Comparison of ENCODE assay signal across 10 cellular contexts in genomic region chr22:46010951-46011626, GRCh38.
DNase-seq lines count a peak whose midpoint lies in the region; ATAC-seq lines count a peak whose summit lies in the region.
"Had no signal": no experiment of that assay in that cellular context is flagged by ENCODE, and none has a peak within 500 bp of the region (broad histone marks: within the 10 kb centered on the region; RNA-seq: fewer than 3 reads in every experiment).

No MANE protein-coding gene starts in this region.

- ATAC-seq in HG03520 (IDR thresholded peaks at IDR 0.05; ENCODE audit: unreplicated experiment) (no peak), GM21723 (IDR thresholded peaks at IDR 0.05; ENCODE audit: unreplicated experiment) (no peak)
- ATAC-seq: foreskin keratinocyte, GM12878 had no signal

- DNase-seq in SHP77 treated with DMSO at 0.1 percent for 48 hours (lab: John Stamatoyannopoulos, UW) (peak; percentile 78), globus pallidus (ENCODE audit: low spot score) (peak; percentile 90), middle frontal gyrus (ENCODE audit: extremely low spot score, low spot score) (peak; percentile 25), substantia nigra (lab: John Stamatoyannopoulos, UW) (peak in 39 of 49 donors; percentile 39 to 94 (median 81)), NK-92 (lab: John Stamatoyannopoulos, UW; ENCODE audit: unreplicated experiment) (no peak)
- no peak for DNase-seq in activated CD4-positive, alpha-beta T cell treated with anti-CD3 and anti-CD28 coated beads for 4 hours

- peak overlapping the region; percentile 93 for H3K27ac ChIP-seq in substantia nigra (ENCODE audit: low read depth, low read length, poor library complexity, severe bottlenecking)

Comparison
In these comparisons a context has a peak if more than half of its experiments do, and no peak if none do; other contexts are left out.
1. DNase-seq: peak in SHP77 treated with DMSO at 0.1 percent for 48 hours (single experiment), globus pallidus (single experiment), middle frontal gyrus (single experiment) and substantia nigra (39 of 49); none in NK-92 (single experiment) and activated CD4-positive, alpha-beta T cell treated with anti-CD3 and anti-CD28 coated beads for 4 hours (0 of 2).